16 cellular contexts compared by ENCODE assay signal in genomic region chr7:128833939-128834310, GRCh38. TPM values are rescaled to one million over a fixed set of nuclear protein-coding genes. Genes with fewer than 3 reads are reported as not detected.
DNase-seq lines count a peak whose midpoint lies in the region; ATAC-seq, FAIRE-seq and TF ChIP-seq lines count a peak whose summit lies in the region.
"Had no signal": no experiment of that assay in that cellular context is flagged by ENCODE, and none has a peak within 500 bp of the region (broad histone marks: within the 10 kb centered on the region; RNA-seq: fewer than 3 reads in every experiment).

No MANE protein-coding gene starts in this region.

- H3K27ac ChIP-seq in HUES48 (ENCODE audit: low read depth, low read length) (peak overlapping the region; percentile 83), K562 (ENCODE audit: extremely low read depth, low read depth, low read length) (no peak overlapping the region), skin epidermis (peak overlapping the region in 13 of 21 experiments; percentile 1 to 71 (median 34))
- H3K27ac ChIP-seq: pancreas had no signal

- POLR2A ChIA-PET in K562 (lab: Yijun Ruan, JAX) = interaction anchor here (0.8 to 4.3 kb wide), 8 partner anchors 8 to 102 kb away, joined by 3 to 39 read pairs (median 6); partner anchors contain the start of gene CALU

- no peak for TF ChIP-seq RAD21 in K562 (CRISPR knock-in tag; conservative IDR thresholded peaks at IDR 0.05 in 1 of 2, IDR thresholded peaks at IDR 0.05 in 1 of 2)

- H4K20me1 ChIP-seq in K562 (replicated peaks; ENCODE audit: control insufficient read depth, insufficient read depth, low read length) = 0 out of 2 replicates have a peak, but pooled peaks cover 4% of the 10 kb centered on the region

- H3K79me2 ChIP-seq in K562 (ENCODE audit: control insufficient read depth, insufficient read depth, low read length) = peaks cover 50% of the 10 kb centered on the region

- H3K9me3 ChIP-seq in HUES48 (ENCODE audit: control insufficient read depth, insufficient read depth, low read length) (no peaks in the 10 kb centered on the region), K562 (replicated peaks; ENCODE audit: control insufficient read depth, insufficient read depth, low read depth, low read length) (no peaks in the 10 kb centered on the region)
- H3K9me3 ChIP-seq: pancreas had no signal

- no peak overlapping the region for H3K4me3 ChIP-seq in HUES48 (ENCODE audit: low read depth, low read length)
- no peak overlapping the region for H3K4me3 ChIP-seq in K562
- no peak overlapping the region for H3K4me3 ChIP-seq in skin epidermis
- H3K4me3 ChIP-seq: GM12878, pancreas had no signal

- intact Hi-C loops in K562 (cut with micrococcal nuclease) = loop anchor here (2.0 kb wide), 2 partner anchors 41 to 51 kb away; no protein-coding TSS in a partner anchor

- H3K36me3 ChIP-seq in HUES48 (ENCODE audit: control insufficient read depth, insufficient read depth, low read length) (peaks cover 3% of the 10 kb centered on the region; the same call in 1 of the 2 replicates), K562 (ENCODE audit: control insufficient read depth, insufficient read depth, low read length) (peaks cover 61% of the 10 kb centered on the region; the same call in 2 of the 3 replicates)
- H3K36me3 ChIP-seq: pancreas had no signal

- BruUV-seq in K562 (replicated peaks; lab: Mats Ljungman, UMichigan) = no TSS peak

- TF ChIP-seq POLR2A in K562 (conservative IDR thresholded peaks at IDR 0.05) = no peak

- ATAC-seq in K562 = no peak
- ATAC-seq in GM21825 (IDR thresholded peaks at IDR 0.05; ENCODE audit: unreplicated experiment) = no peak
- ATAC-seq in GM18858 (IDR thresholded peaks at IDR 0.05; ENCODE audit: unreplicated experiment) = no peak
- ATAC-seq: GM12878, HepG2 had no signal

- H3K9me1 ChIP-seq in K562 (ENCODE audit: control insufficient read depth, insufficient read depth, low read length) = no peaks in the 10 kb centered on the region

- in situ Hi-C loops in K562 (cut with MboI) = no loop called here

- H3K9ac ChIP-seq in HUES48 (ENCODE audit: low read depth, low read length) = no peak overlapping the region
- H3K9ac ChIP-seq in K562 (ENCODE audit: insufficient read depth in 1 of 2, low read depth in 2 of 2, low read length in 2 of 2) = peak overlapping the region in 1 of 2 experiments; percentile 95; a peak in 2 of 4 replicates

- no peak for DNase-seq in K562 (ENCODE audit: extremely low read depth in 1 of 4, low spot score in 3 of 4)
- peak; percentile 53 for DNase-seq in hepatic stellate cell (ENCODE audit: low spot score)
- DNase-seq in D341Med (ENCODE audit: low spot score) = no peak
- DNase-seq in NCI-H2227 (lab: John Stamatoyannopoulos, UW; ENCODE audit: unreplicated experiment) = no peak
- DNase-seq: activated B cell treated with CpG ODN at 0.5 μM for 24 hours, NCI-H2029 treated with DMSO at 0.1 percent for 48 hours, RPMI8226 had no signal

- H3K27me3 ChIP-seq in HUES48 (ENCODE audit: control insufficient read depth, insufficient read depth, low read length) = peaks cover 26% of the 10 kb centered on the region
- no peaks in the 10 kb centered on the region for H3K27me3 ChIP-seq in K562 (ENCODE audit: control insufficient read depth in 2 of 2, insufficient read depth in 2 of 2, low read length in 2 of 2)
- H3K27me3 ChIP-seq: pancreas had no signal

- 72% methylated on average over 2 of the region's 3 CpGs for WGBS in K562 (ENCODE audit: insufficient coverage, low coverage, missing lambda C conversion rate)

- no peak for TF ChIP-seq EP300 in K562 (IDR thresholded peaks at IDR 0.05; ENCODE audit: low read length)

- FAIRE-seq in K562 (lab: Jason Lieb, UNC) = no peak
- FAIRE-seq: GM12878, HepG2, islet of Langerhans, pancreas had no signal

- no peak overlapping the region for H2AFZ ChIP-seq in K562 (ENCODE audit: low read depth, low read length)

- H3K4me1 ChIP-seq in HUES48 (ENCODE audit: control insufficient read depth, insufficient read depth, low read length) (peaks cover 27% of the 10 kb centered on the region), K562 (replicated peaks in 1 of 2; ENCODE audit: control insufficient read depth in 2 of 2, insufficient read depth in 2 of 2, low read length in 2 of 2) (peaks cover 24 to 73% of the 10 kb centered on the region in 2 experiments)

- no peak for TF ChIP-seq CTCF in K562 (IDR thresholded peaks at IDR 0.05 in 2 of 3, conservative IDR thresholded peaks at IDR 0.05 in 1 of 3; ENCODE audit: insufficient read depth in 2 of 3, low read depth in 1 of 3, low read length in 3 of 3)

- CTCF ChIA-PET in K562 (lab: Yijun Ruan, JAX; ENCODE audit: low intra/inter-chr PET ratio) = no interaction called here

- no peak overlapping the region for H3K4me2 ChIP-seq in K562 (ENCODE audit: insufficient read depth, low read length)

RNA-seq across cellular contexts. Expression of gene FLNC, which starts 3.7 kb away (rescaled TPM):
- 62.5 and 206 TPM in 2 replicates for total RNA-seq in K562 (2011; cell fraction: chromatin; rRNA removed; ENCODE audit: low replicate concordance)
- total RNA-seq in K562 (2011; cell fraction: nucleolus; rRNA removed) = 132 and 134 TPM in 2 replicates
- 72.1 and 81.0 TPM in 2 replicates for total RNA-seq in K562 (2011; cell fraction: nucleoplasm; rRNA removed)
- total RNA-seq in K562 (2014; rRNA removed) (60.7 and 94.5 TPM in 2 replicates), K562 (2014; rRNA removed; fragmentation: Illumina TruSeq; extraction: Trizol) (11.4 and 18.2 TPM in 2 replicates), K562 (2015; rRNA removed; fragmentation: Illumina TruSeq; extraction: Trizol) (28.8 and 33.3 TPM in 2 replicates), K562 (2021) (148 and 155 TPM in 2 replicates)
- polyA plus RNA-seq in K562 (2011; rRNA removed) (10.3 and 11.4 TPM in 2 replicates), K562 (2014; fragmentation: Illumina TruSeq; extraction: Trizol) (32.8 and 55.3 TPM in 2 replicates), K562 (2014; fragmentation: Nextera tagmentation; extraction: Ambion mirVana) (1 to 10 TPM in 1 of 2 experiments, under 1 TPM in 1; 0.90 to 1.1 TPM), K562 (2014; rRNA removed) (29.0 and 34.7 TPM in 2 replicates)
- 11.4 and 26.8 TPM in 2 replicates for polyA plus RNA-seq in K562 (2011; cell fraction: cytosol; rRNA removed)
- polyA plus RNA-seq in K562 (2011; cell fraction: nucleus; rRNA removed) = 58.5 and 126 TPM in 2 replicates
- polyA plus RNA-seq in K562 (2012) = 66.6 and 106 TPM in 2 replicates
- 15.1 and 41.9 TPM in 2 replicates for polyA minus RNA-seq in K562 (2011; rRNA and poly(A)+ RNA removed)
- polyA minus RNA-seq in K562 (2011; cell fraction: cytosol; rRNA and poly(A)+ RNA removed) = 127 and 146 TPM in 2 replicates
- 53.1 and 53.6 TPM in 2 replicates for polyA minus RNA-seq in K562 (2011; cell fraction: nucleus; rRNA and poly(A)+ RNA removed)
- total RNA-seq: activated B cell treated with CpG ODN at 0.5 μM for 24 hours had no signal
- polyA plus RNA-seq: HepG2 had no signal

RNA-seq across cellular contexts. Expression of gene ATP6V1F, which starts 28.7 kb away (rescaled TPM):
- 21.6 and 54.5 TPM in 2 replicates for total RNA-seq in K562 (2011; cell fraction: chromatin; rRNA removed; ENCODE audit: low replicate concordance)
- total RNA-seq in K562 (2011; cell fraction: nucleolus; rRNA removed) = 72.7 and 74.7 TPM in 2 replicates
- 70.9 and 89.2 TPM in 2 replicates for total RNA-seq in K562 (2011; cell fraction: nucleoplasm; rRNA removed)
- 265 and 341 TPM in 2 replicates for total RNA-seq in K562 (2014; rRNA removed)
- 174 and 206 TPM in 2 replicates for total RNA-seq in K562 (2014; rRNA removed; fragmentation: Illumina TruSeq; extraction: Trizol)
- total RNA-seq in K562 (2015; rRNA removed; fragmentation: Illumina TruSeq; extraction: Trizol) = 332 and 336 TPM in 2 replicates
- 378 and 393 TPM in 2 replicates for total RNA-seq in K562 (2021)
- polyA plus RNA-seq in K562 (2011; rRNA removed) = 507 and 542 TPM in 2 replicates
- 869 and 1,641 TPM in 2 replicates for polyA plus RNA-seq in K562 (2011; cell fraction: cytosol; rRNA removed)
- 256 and 267 TPM in 2 replicates for polyA plus RNA-seq in K562 (2011; cell fraction: nucleus; rRNA removed)
- polyA plus RNA-seq in K562 (2012) = 454 and 820 TPM in 2 replicates
- 604 and 714 TPM in 2 replicates for polyA plus RNA-seq in K562 (2014; fragmentation: Illumina TruSeq; extraction: Trizol)
- polyA plus RNA-seq in K562 (2014; fragmentation: Nextera tagmentation; extraction: Ambion mirVana) = 1,000 to 10,000 TPM in 1 of 2 experiments, 100 to 1,000 TPM in 1; 733 to 1,123 TPM
- polyA plus RNA-seq in K562 (2014; rRNA removed) = 568 and 645 TPM in 2 replicates
- polyA minus RNA-seq in K562 (2011; rRNA and poly(A)+ RNA removed) = 83.2 and 101 TPM in 2 replicates
- 93.9 and 97.2 TPM in 2 replicates for polyA minus RNA-seq in K562 (2011; cell fraction: cytosol; rRNA and poly(A)+ RNA removed)
- 35.3 and 68.5 TPM in 2 replicates for polyA minus RNA-seq in K562 (2011; cell fraction: nucleus; rRNA and poly(A)+ RNA removed)

RNA-seq across cellular contexts. Expression of gene CCDC136, which starts 42.2 kb away (rescaled TPM):
- 153 and 165 TPM in 2 replicates for total RNA-seq in K562 (2011; cell fraction: chromatin; rRNA removed; ENCODE audit: low replicate concordance)
- total RNA-seq in K562 (2011; cell fraction: nucleolus; rRNA removed) = 88.4 and 89.7 TPM in 2 replicates
- total RNA-seq in K562 (2011; cell fraction: nucleoplasm; rRNA removed) = 120 and 159 TPM in 2 replicates
- total RNA-seq in K562 (2014; rRNA removed) (17.0 and 23.5 TPM in 2 replicates), K562 (2014; rRNA removed; fragmentation: Illumina TruSeq; extraction: Trizol) (15.3 and 18.8 TPM in 2 replicates), K562 (2015; rRNA removed; fragmentation: Illumina TruSeq; extraction: Trizol) (27.6 and 28.7 TPM in 2 replicates), K562 (2021) (23.7 and 26.5 TPM in 2 replicates)
- polyA plus RNA-seq in K562 (2011; rRNA removed) (40.2 and 45.0 TPM in 2 replicates), K562 (2014; fragmentation: Illumina TruSeq; extraction: Trizol) (23.5 and 26.9 TPM in 2 replicates), K562 (2014; fragmentation: Nextera tagmentation; extraction: Ambion mirVana) (1 to 10 TPM; 2.4 TPM), K562 (2014; rRNA removed) (34.8 and 40.8 TPM in 2 replicates)
- 12.2 and 20.3 TPM in 2 replicates for polyA plus RNA-seq in K562 (2011; cell fraction: cytosol; rRNA removed)
- polyA plus RNA-seq in K562 (2011; cell fraction: nucleus; rRNA removed) = 165 and 172 TPM in 2 replicates
- 30.6 and 53.3 TPM in 2 replicates for polyA plus RNA-seq in K562 (2012)
- polyA minus RNA-seq in K562 (2011; rRNA and poly(A)+ RNA removed) = 31.9 and 36.9 TPM in 2 replicates
- polyA minus RNA-seq in K562 (2011; cell fraction: cytosol; rRNA and poly(A)+ RNA removed) = 9.3 and 17.3 TPM in 2 replicates
- 47.4 and 54.8 TPM in 2 replicates for polyA minus RNA-seq in K562 (2011; cell fraction: nucleus; rRNA and poly(A)+ RNA removed)

RNA-seq across cellular contexts. Expression of gene OPN1SW, which starts 58.3 kb away (rescaled TPM):
- not detected in 2 replicates for total RNA-seq in K562 (2011; cell fraction: chromatin; rRNA removed; ENCODE audit: low replicate concordance)
- total RNA-seq in K562 (2011; cell fraction: nucleolus; rRNA removed) = not detected in 2 replicates
- total RNA-seq in K562 (2011; cell fraction: nucleoplasm; rRNA removed) = not detected in 2 replicates
- total RNA-seq in K562 (2014; rRNA removed) (not detected in 2 replicates), K562 (2014; rRNA removed; fragmentation: Illumina TruSeq; extraction: Trizol) (not detected in 2 replicates), K562 (2015; rRNA removed; fragmentation: Illumina TruSeq; extraction: Trizol) (not detected in 2 replicates), K562 (2021) (not detected in 2 replicates)
- polyA plus RNA-seq in K562 (2011; rRNA removed) (not detected in 2 replicates), K562 (2014; fragmentation: Illumina TruSeq; extraction: Trizol) (not detected in 2 replicates), K562 (2014; fragmentation: Nextera tagmentation; extraction: Ambion mirVana) (1 to 10 TPM in 1 of 2 experiments, under 1 TPM in 1; 0.84 to 1.0 TPM), K562 (2014; rRNA removed) (not detected in 2 replicates)
- not detected in 2 replicates for polyA plus RNA-seq in K562 (2011; cell fraction: cytosol; rRNA removed)
- not detected in 2 replicates for polyA plus RNA-seq in K562 (2011; cell fraction: nucleus; rRNA removed)
- 0.09 and 0.24 TPM in 2 replicates for polyA plus RNA-seq in K562 (2012)
- polyA minus RNA-seq in K562 (2011; rRNA and poly(A)+ RNA removed) = not detected in 2 replicates
- polyA minus RNA-seq in K562 (2011; cell fraction: cytosol; rRNA and poly(A)+ RNA removed) = not detected in 2 replicates
- polyA minus RNA-seq in K562 (2011; cell fraction: nucleus; rRNA and poly(A)+ RNA removed) = not detected in 2 replicates
- total RNA-seq: activated B cell treated with CpG ODN at 0.5 μM for 24 hours, dermis microvascular lymphatic vessel endothelial cell, GM12878, HepG2, pancreas had no signal
- polyA plus RNA-seq: HepG2, pancreas had no signal
